In the genomic region with DNA sequence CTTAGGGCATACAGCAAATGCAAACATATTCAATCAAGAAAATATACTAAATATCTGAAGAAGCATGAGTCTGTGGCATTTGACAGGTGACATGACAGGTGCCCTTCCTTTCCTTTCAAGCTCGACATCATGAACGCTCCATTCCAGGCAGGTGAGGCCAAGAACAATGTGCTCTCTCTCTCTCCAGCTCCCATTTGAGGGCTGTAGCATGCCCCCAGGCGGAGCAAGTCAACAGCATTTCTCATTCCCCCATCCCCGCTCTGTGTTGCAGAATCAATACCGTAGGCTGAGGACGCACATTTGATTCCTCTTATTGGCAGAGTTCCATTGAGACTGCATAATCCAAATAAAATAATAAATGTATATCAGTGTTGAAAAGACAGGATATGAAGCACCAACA, we compare ENCODE assay signal across 27 cellular contexts. TPM values are rescaled to one million over a fixed set of nuclear protein-coding genes. Genes with fewer than 3 reads are reported as not detected.
"Had no signal": no experiment of that assay in that cellular context is flagged by ENCODE, and none has a peak within 500 bp of the region (broad histone marks: within the 10 kb centered on the region; RNA-seq: fewer than 3 reads in every experiment).

No MANE protein-coding gene starts in this region.

- H3K4me1 ChIP-seq: esophagus squamous epithelium, gastroesophageal sphincter, psoas muscle, spleen, testis, tibial nerve, upper lobe of right lung, vagina had no signal

- H3K4me3 ChIP-seq: dorsolateral prefrontal cortex, esophagus squamous epithelium, gastroesophageal sphincter, psoas muscle, spleen, testis, tibial nerve, upper lobe of right lung, vagina had no signal

- H3K27me3 ChIP-seq: dorsolateral prefrontal cortex, esophagus squamous epithelium, gastroesophageal sphincter, neutrophil, spleen, testis, tibial nerve, upper lobe of right lung, vagina had no signal

- ATAC-seq: gastroesophageal sphincter; left colon; naive thymus-derived CD4-positive, alpha-beta T cell; psoas muscle; sciatic nerve; stimulated activated naive B cell treated with anti-CD40 and anti-IgM and Interleukin-4, amounts not matched to agents 10 μg/mL and 1 μg/mL and 100 μg/mL, for 72 hours; stimulated activated naive CD8-positive, alpha-beta T cell treated with anti-CD3 and anti-CD28 coated beads, Interleukin-15, amount 100 ng/mL, for 72 hours; upper lobe of right lung had no signal

- H3K27ac ChIP-seq: dorsolateral prefrontal cortex, epithelial cell of prostate, esophagus squamous epithelium, gastroesophageal sphincter, neutrophil, psoas muscle, spleen, testis, tibial nerve, upper lobe of right lung, vagina had no signal

- DNase-seq: cortex of kidney; dorsolateral prefrontal cortex; effector CD8-positive, alpha-beta T cell; esophagus squamous epithelium; foreskin fibroblast; left colon; naive thymus-derived CD4-positive, alpha-beta T cell; nephron progenitor cell; psoas muscle; retina; spleen; stimulated activated CD4-positive, alpha-beta T cell treated with anti-CD3 and anti-CD28 coated beads, Interleukin-15, amount 100 ng/mL, for 24 hours; stimulated activated CD4-positive, alpha-beta T cell treated with anti-CD3 and anti-CD28 coated beads, Interleukin-1b, Interleukin-23, amount 100 ng/mL, for 48 hours; stimulated activated CD4-positive, alpha-beta T cell treated with anti-CD3 and anti-CD28 coated beads, Interleukin-4, amount 100 ng/mL, for 4 hours; stimulated activated naive B cell treated with anti-CD40 and anti-IgM and Interleukin-4, amounts not matched to agents 10 μg/mL and 1 μg/mL and 100 μg/mL, for 72 hours; stimulated activated naive CD8-positive, alpha-beta T cell treated with anti-CD3 and anti-CD28 coated beads, Interleukin-15, amount 100 ng/mL, for 72 hours; testis; upper lobe of right lung had no signal

- H3K9me3 ChIP-seq: esophagus squamous epithelium, gastroesophageal sphincter, neutrophil, psoas muscle, spleen, testis, tibial nerve, upper lobe of right lung, vagina had no signal

- H3K36me3 ChIP-seq: esophagus squamous epithelium, gastroesophageal sphincter, neutrophil, spleen, tibial nerve, upper lobe of right lung, vagina had no signal

RNA-seq across cellular contexts. Expression of a gene that starts 24.6 kb away (rescaled TPM):
- total RNA-seq: kidney epithelial cell; lung microvascular endothelial cell; mononuclear cell; naive thymus-derived CD4-positive, alpha-beta T cell had no signal
- polyA plus RNA-seq: naive thymus-derived CD4-positive, alpha-beta T cell had no signal
